1 cellular context compared by ENCODE assay signal in the genomic region with DNA sequence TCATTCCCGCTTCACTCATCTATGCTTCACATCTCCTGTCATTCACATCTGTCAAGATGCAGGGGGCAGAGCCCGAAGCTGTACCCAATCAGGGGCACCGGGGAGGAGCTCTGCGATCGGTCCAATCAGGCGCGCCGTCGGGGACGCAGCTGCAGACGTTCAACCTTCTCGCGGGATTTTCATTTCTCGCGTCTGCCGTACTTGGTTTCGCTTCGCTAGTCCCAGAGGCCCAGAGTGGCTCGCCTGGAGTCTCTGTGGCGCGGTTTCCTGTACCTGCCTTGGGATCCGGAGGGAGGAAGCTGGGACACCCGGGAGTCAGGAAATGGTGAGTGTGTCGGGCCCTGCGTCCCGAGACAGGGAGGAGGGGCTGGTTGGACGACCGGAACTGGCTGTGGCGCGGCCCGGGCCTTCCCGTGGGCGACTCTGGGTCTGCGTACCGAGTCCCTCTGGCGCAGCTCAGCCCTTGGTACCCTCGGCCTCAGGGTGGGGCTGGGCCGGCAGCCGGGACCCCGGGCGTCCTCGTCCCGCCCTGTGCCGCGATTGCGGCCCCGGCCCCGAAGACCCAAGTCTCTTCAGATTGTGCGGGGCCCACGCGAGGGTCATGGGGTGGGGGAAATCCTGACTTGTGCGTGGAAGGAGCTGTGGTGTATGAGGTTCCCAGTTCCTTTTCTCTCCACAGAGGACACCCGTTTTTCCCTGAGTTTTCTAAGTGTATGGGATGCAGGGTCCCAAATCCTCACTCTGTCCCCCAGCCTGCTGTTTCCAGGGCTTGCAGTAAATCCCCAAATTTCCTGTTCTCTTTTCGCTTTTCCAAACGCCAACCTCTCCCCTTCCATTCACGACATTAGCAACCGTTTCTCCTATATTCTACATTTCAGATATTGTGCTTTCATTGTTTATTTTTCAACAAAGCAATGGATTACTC.
TF ChIP-seq lines count a peak whose summit lies in the region.

Gene ZNF136 (plus strand): TSS at position 215 of the 925 bp plus-strand sequence. CDS start 108 bp downstream, at position 323.

TF ChIP-seq in HepG2, 621 proteins besides CTCF, POLR2A, EP300 and RAD21 (continued from another document and continues in another):
- TF ChIP-seq, protein P1, sequence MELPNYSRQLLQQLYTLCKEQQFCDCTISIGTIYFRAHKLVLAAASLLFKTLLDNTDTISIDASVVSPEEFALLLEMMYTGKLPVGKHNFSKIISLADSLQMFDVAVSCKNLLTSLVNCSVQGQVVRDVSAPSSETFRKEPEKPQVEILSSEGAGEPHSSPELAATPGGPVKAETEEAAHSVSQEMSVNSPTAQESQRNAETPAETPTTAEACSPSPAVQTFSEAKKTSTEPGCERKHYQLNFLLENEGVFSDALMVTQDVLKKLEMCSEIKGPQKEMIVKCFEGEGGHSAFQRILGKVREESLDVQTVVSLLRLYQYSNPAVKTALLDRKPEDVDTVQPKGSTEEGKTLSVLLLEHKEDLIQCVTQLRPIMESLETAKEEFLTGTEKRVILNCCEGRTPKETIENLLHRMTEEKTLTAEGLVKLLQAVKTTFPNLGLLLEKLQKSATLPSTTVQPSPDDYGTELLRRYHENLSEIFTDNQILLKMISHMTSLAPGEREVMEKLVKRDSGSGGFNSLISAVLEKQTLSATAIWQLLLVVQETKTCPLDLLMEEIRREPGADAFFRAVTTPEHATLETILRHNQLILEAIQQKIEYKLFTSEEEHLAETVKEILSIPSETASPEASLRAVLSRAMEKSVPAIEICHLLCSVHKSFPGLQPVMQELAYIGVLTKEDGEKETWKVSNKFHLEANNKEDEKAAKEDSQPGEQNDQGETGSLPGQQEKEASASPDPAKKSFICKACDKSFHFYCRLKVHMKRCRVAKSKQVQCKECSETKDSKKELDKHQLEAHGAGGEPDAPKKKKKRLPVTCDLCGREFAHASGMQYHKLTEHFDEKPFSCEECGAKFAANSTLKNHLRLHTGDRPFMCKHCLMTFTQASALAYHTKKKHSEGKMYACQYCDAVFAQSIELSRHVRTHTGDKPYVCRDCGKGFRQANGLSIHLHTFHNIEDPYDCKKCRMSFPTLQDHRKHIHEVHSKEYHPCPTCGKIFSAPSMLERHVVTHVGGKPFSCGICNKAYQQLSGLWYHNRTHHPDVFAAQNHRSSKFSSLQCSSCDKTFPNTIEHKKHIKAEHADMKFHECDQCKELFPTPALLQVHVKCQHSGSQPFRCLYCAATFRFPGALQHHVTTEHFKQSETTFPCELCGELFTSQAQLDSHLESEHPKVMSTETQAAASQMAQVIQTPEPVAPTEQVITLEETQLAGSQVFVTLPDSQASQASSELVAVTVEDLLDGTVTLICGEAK (IDR thresholded peaks at IDR 0.05), result no peak
- TF ChIP-seq, protein P1 (CRISPR knock-in tag; IDR thresholded peaks at IDR 0.05), result peak; percentile 48
- no peak for TF ChIP-seq SNAPC2 (CRISPR knock-in tag; IDR thresholded peaks at IDR 0.05)
- no peak for TF ChIP-seq ZNF570 (CRISPR knock-in tag; IDR thresholded peaks at IDR 0.05; ENCODE audit: borderline replicate concordance)
- TF ChIP-seq, protein P2, sequence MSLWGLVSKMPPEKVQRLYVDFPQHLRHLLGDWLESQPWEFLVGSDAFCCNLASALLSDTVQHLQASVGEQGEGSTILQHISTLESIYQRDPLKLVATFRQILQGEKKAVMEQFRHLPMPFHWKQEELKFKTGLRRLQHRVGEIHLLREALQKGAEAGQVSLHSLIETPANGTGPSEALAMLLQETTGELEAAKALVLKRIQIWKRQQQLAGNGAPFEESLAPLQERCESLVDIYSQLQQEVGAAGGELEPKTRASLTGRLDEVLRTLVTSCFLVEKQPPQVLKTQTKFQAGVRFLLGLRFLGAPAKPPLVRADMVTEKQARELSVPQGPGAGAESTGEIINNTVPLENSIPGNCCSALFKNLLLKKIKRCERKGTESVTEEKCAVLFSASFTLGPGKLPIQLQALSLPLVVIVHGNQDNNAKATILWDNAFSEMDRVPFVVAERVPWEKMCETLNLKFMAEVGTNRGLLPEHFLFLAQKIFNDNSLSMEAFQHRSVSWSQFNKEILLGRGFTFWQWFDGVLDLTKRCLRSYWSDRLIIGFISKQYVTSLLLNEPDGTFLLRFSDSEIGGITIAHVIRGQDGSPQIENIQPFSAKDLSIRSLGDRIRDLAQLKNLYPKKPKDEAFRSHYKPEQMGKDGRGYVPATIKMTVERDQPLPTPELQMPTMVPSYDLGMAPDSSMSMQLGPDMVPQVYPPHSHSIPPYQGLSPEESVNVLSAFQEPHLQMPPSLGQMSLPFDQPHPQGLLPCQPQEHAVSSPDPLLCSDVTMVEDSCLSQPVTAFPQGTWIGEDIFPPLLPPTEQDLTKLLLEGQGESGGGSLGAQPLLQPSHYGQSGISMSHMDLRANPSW (CRISPR knock-in tag; IDR thresholded peaks at IDR 0.05; ENCODE audit: borderline replicate concordance), result no peak
- TF ChIP-seq ZBTB1 (CRISPR knock-in tag; IDR thresholded peaks at IDR 0.05; ENCODE audit: borderline replicate concordance), result no peak
- TF ChIP-seq KDM5B (CRISPR knock-in tag; IDR thresholded peaks at IDR 0.05; ENCODE audit: borderline replicate concordance), result peak; percentile 87
- TF ChIP-seq ZGPAT (CRISPR knock-in tag; IDR thresholded peaks at IDR 0.05), result peak; percentile 72
- peak; percentile 66; the same call in 1 of the 2 replicates for TF ChIP-seq ZSCAN25 (CRISPR knock-in tag; IDR thresholded peaks at IDR 0.05)
- TF ChIP-seq SOX6 (IDR thresholded peaks at IDR 0.05), result no peak
- no peak for TF ChIP-seq SOX6 (CRISPR knock-in tag; IDR thresholded peaks at IDR 0.05)
- peak; percentile 33 to 79; a peak in 3 of 4 replicates for TF ChIP-seq HMGXB4 (CRISPR knock-in tag; IDR thresholded peaks at IDR 0.05; ENCODE audit: borderline replicate concordance in 1 of 2, low read depth in 1 of 2)
- TF ChIP-seq MTA1 (CRISPR knock-in tag; IDR thresholded peaks at IDR 0.05; ENCODE audit: borderline replicate concordance), result no peak
- peak; percentile 90 for TF ChIP-seq BCL3 (CRISPR knock-in tag; IDR thresholded peaks at IDR 0.05)
- TF ChIP-seq, protein P3, sequence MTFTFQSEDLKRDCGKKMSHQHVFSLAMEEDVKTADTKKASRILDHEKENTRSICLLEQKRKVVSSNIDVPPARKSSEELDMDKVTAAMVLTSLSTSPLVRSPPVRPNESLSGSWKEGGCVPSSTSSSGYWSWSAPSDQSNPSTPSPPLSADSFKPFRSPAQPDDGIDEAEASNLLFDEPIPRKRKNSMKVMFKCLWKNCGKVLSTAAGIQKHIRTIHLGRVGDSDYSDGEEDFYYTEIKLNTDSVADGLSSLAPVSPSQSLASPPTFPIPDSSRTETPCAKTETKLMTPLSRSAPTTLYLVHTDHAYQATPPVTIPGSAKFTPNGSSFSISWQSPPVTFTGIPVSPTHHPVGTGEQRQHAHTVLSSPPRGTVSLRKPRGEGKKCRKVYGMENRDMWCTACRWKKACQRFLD (CRISPR knock-in tag; IDR thresholded peaks at IDR 0.05; ENCODE audit: borderline replicate concordance), result peak; percentile 81; the same call in 1 of the 2 replicates
- no peak for TF ChIP-seq SALL2 (CRISPR knock-in tag; IDR thresholded peaks at IDR 0.05)
- TF ChIP-seq ZNF710 (CRISPR knock-in tag; IDR thresholded peaks at IDR 0.05; ENCODE audit: borderline replicate concordance), result peak; percentile 69; the same call in 1 of the 2 replicates
- TF ChIP-seq ZNF543 (CRISPR knock-in tag; IDR thresholded peaks at IDR 0.05), result no peak
- no peak for TF ChIP-seq ZNF264 (CRISPR knock-in tag; IDR thresholded peaks at IDR 0.05)
- TF ChIP-seq ADNP (CRISPR knock-in tag; IDR thresholded peaks at IDR 0.05), result no peak
- TF ChIP-seq, protein P4, sequence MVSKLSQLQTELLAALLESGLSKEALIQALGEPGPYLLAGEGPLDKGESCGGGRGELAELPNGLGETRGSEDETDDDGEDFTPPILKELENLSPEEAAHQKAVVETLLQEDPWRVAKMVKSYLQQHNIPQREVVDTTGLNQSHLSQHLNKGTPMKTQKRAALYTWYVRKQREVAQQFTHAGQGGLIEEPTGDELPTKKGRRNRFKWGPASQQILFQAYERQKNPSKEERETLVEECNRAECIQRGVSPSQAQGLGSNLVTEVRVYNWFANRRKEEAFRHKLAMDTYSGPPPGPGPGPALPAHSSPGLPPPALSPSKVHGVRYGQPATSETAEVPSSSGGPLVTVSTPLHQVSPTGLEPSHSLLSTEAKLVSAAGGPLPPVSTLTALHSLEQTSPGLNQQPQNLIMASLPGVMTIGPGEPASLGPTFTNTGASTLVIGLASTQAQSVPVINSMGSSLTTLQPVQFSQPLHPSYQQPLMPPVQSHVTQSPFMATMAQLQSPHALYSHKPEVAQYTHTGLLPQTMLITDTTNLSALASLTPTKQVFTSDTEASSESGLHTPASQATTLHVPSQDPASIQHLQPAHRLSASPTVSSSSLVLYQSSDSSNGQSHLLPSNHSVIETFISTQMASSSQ (IDR thresholded peaks at IDR 0.05; ENCODE audit: low read depth), result no peak
- TF ChIP-seq, protein P4 (CRISPR knock-in tag; IDR thresholded peaks at IDR 0.05; ENCODE audit: borderline replicate concordance), result no peak
